ENCODE assay signal across 19 cellular contexts in the genomic region with DNA sequence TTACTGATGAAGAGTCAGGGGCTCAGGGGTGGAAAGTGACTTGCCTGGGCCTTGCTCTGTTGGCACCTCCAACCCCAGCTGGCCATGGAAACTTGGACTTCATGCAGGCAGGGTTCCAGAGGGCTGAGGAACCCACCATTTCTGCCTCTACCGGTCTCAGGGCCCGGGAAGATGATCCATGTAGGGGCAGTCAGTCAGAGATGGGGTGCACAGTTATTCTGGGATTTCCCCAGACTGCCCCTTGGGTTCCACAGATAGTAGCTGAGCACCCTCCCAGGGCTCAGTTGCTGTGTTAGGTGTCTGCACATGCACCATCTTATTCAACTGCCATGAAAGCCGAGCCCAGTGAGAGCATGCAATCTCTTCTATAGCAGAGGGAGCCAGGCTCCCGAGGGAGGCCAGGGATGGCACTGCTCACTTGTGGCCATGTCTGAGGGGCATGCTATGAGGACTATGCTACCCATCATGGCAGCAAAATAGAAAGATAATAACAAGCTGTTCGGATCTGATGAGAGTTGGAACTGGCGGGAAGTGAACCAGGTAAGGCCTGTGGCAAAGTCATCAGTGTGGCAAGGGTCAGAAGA. TPM values are rescaled to one million over a fixed set of nuclear protein-coding genes. Genes with fewer than 3 reads are reported as not detected.
DNase-seq lines count a peak whose midpoint lies in the region; ATAC-seq and TF ChIP-seq lines count a peak whose summit lies in the region.
"Had no signal": no experiment of that assay in that cellular context is flagged by ENCODE, and none has a peak within 500 bp of the region (broad histone marks: within the 10 kb centered on the region; RNA-seq: fewer than 3 reads in every experiment).

No MANE protein-coding gene starts in this region.

- H3K4me2 ChIP-seq in Karpas-422 (ENCODE audit: low read depth, low read length, poor library complexity, severe bottlenecking): no peak overlapping the region

- H3K27me3 ChIP-seq in Karpas-422 (ENCODE audit: low read length) (no peaks in the 10 kb centered on the region), breast epithelium (no peaks in the 10 kb centered on the region), lower lobe of right lung (ENCODE audit: low read depth) (no peaks in the 10 kb centered on the region), subcutaneous abdominal adipose tissue (ENCODE audit: control insufficient read depth in 5 of 5, insufficient read depth in 4 of 5, low read length in 5 of 5) (no peaks in the 10 kb centered on the region)
- H3K27me3 ChIP-seq: Peyer's patch, SJSA1, upper lobe of right lung had no signal

- DNase-seq in Karpas-422 (peak; percentile 26), breast epithelium (ENCODE audit: low spot score in 2 of 2) (no peak), lower lobe of right lung (no peak), DMS153 (lab: John Stamatoyannopoulos, UW) (no peak), COR-L47 (lab: John Stamatoyannopoulos, UW) (no peak)
- DNase-seq in effector CD8-positive, alpha-beta T cell (lab: John Stamatoyannopoulos, UW): no peak
- DNase-seq: activated CD4-positive, alpha-beta T cell treated with anti-CD3 and anti-CD28 coated beads for 36 hours; Calu3; NCI-H2081 treated with DMSO at 0.1 percent for 48 hours; NK-92 treated with Interleukin-12 subunit alpha and Interleukin-12 subunit beta, amount 100 ng/mL, for 24 hours; small intestine; stimulated activated naive B cell treated with anti-CD40 and anti-IgM and Interleukin-4, amounts not matched to agents 10 μg/mL and 1 μg/mL and 100 μg/mL, for 72 hours; T-helper 1 cell; upper lobe of right lung had no signal

- H3K36me3 ChIP-seq in Karpas-422 (ENCODE audit: insufficient read depth, low read length): no peaks in the 10 kb centered on the region
- no peaks in the 10 kb centered on the region for H3K36me3 ChIP-seq in breast epithelium
- no peaks in the 10 kb centered on the region for H3K36me3 ChIP-seq in lower lobe of right lung
- no peaks in the 10 kb centered on the region for H3K36me3 ChIP-seq in subcutaneous abdominal adipose tissue (ENCODE audit: control insufficient read depth in 5 of 5, insufficient read depth in 5 of 5, low read length in 5 of 5)
- H3K36me3 ChIP-seq: BLaER1 treated with 17β-estradiol and CSF1 and Interleukin-3, amounts not matched to agents 10 nM and 100 nM; Peyer's patch; SJSA1; upper lobe of right lung had no signal

- H4K20me1 ChIP-seq in Karpas-422 (ENCODE audit: insufficient read depth, low read depth, low read length): no peaks in the 10 kb centered on the region

- H3K79me2 ChIP-seq in Karpas-422 (ENCODE audit: low read length): no peaks in the 10 kb centered on the region

- H3K27ac ChIP-seq in Karpas-422 (ENCODE audit: low read length) (no peak overlapping the region), breast epithelium (peak overlapping the region; percentile 52 to 68), lower lobe of right lung (peak overlapping the region; percentile 24), subcutaneous abdominal adipose tissue (ENCODE audit: low read depth, low read length) (peak overlapping the region; percentile 82)
- H3K27ac ChIP-seq: BLaER1 treated with 17β-estradiol and CSF1 and Interleukin-3, amounts not matched to agents 10 nM and 100 nM; SJSA1; upper lobe of right lung had no signal

- no peaks in the 10 kb centered on the region for H3K9me3 ChIP-seq in Karpas-422 (ENCODE audit: low read length)
- no peaks in the 10 kb centered on the region for H3K9me3 ChIP-seq in breast epithelium
- H3K9me3 ChIP-seq in lower lobe of right lung: no peaks in the 10 kb centered on the region
- H3K9me3 ChIP-seq in subcutaneous abdominal adipose tissue (ENCODE audit: control insufficient read depth in 5 of 5, low read length in 5 of 5): no peaks in the 10 kb centered on the region
- H3K9me3 ChIP-seq: Peyer's patch, SJSA1, upper lobe of right lung had no signal

- ATAC-seq in lower lobe of right lung (no peak), HG02623 (IDR thresholded peaks at IDR 0.05; ENCODE audit: unreplicated experiment) (no peak)
- ATAC-seq: activated CD4-positive, alpha-beta T cell treated with anti-CD3 and anti-CD28 coated beads for 36 hours; stimulated activated naive B cell treated with anti-CD40 and anti-IgM and Interleukin-4, amounts not matched to agents 10 μg/mL and 1 μg/mL and 100 μg/mL, for 72 hours had no signal

- H3K4me3 ChIP-seq in Karpas-422 (ENCODE audit: low read length) (no peak overlapping the region), breast epithelium (no peak overlapping the region), lower lobe of right lung (no peak overlapping the region), subcutaneous abdominal adipose tissue (ENCODE audit: low read depth in 1 of 5, low read length in 5 of 5) (no peak overlapping the region)
- H3K4me3 ChIP-seq: BLaER1 treated with 17β-estradiol and CSF1 and Interleukin-3, amounts not matched to agents 10 nM and 100 nM; Peyer's patch; SJSA1; upper lobe of right lung had no signal

- no peak for TF ChIP-seq POLR2A in breast epithelium (IDR thresholded peaks at IDR 0.05)

- H3K4me1 ChIP-seq in Karpas-422 (ENCODE audit: low read length): peaks cover 9% of the 10 kb centered on the region
- H3K4me1 ChIP-seq in breast epithelium: peaks cover 0 to 13% of the 10 kb centered on the region in 2 donors
- peaks cover 4% of the 10 kb centered on the region for H3K4me1 ChIP-seq in lower lobe of right lung
- peaks cover 5 to 34% (median 29%) of the 10 kb centered on the region in 5 donors for H3K4me1 ChIP-seq in subcutaneous abdominal adipose tissue (ENCODE audit: control insufficient read depth in 5 of 5, insufficient read depth in 5 of 5, low read length in 5 of 5)
- H3K4me1 ChIP-seq: Peyer's patch, SJSA1, upper lobe of right lung had no signal

- H3K9ac ChIP-seq in Karpas-422 (ENCODE audit: low read length) (no peak overlapping the region), subcutaneous abdominal adipose tissue (ENCODE audit: low read length in 5 of 5) (peak overlapping the region in 1 of 5 donors; percentile 8)
- H3K9ac ChIP-seq: BLaER1 treated with 17β-estradiol and CSF1 and Interleukin-3, amounts not matched to agents 10 nM and 100 nM had no signal

- intact Hi-C loops in breast epithelium (cut with DNase I; ENCODE audit: low total_unique reads): no loop called here
- intact Hi-C loops in lower lobe of right lung (cut with DNase I): no loop called here

- no peaks in the 10 kb centered on the region for H3K9me2 ChIP-seq in Karpas-422 (replicated peaks; ENCODE audit: insufficient read depth, low read length)

- H2AFZ ChIP-seq in Karpas-422 (ENCODE audit: low read length): no peak overlapping the region

- TF ChIP-seq CTCF in breast epithelium (IDR thresholded peaks at IDR 0.05) (no peak), lower lobe of right lung (IDR thresholded peaks at IDR 0.05) (no peak)

RNA-seq across cellular contexts. Expression of gene RHOB, which starts 37.3 kb away (rescaled TPM):
- not detected in 2 replicates for total RNA-seq in Karpas-422 (2014; rRNA removed; shearing (Covaris generic); ENCODE audit: low replicate concordance)
- total RNA-seq in breast epithelium: 1,000 to 10,000 TPM in 1 of 3 donors, 100 to 1,000 TPM in 2; 643 to 1,178 (median 772) TPM
- 176 TPM for total RNA-seq in lower lobe of right lung

Comparison
In these comparisons a context has a peak if more than half of its experiments do, and no peak if none do; other contexts are left out.
1. RNA of gene RHOB, which starts 37.3 kb away (total RNA-seq): 643 to 1,178 TPM in breast epithelium and 176 TPM in lower lobe of right lung (single experiment); not detected in Karpas-422; every median in the first group is over 100 times any median in the second.